33 cellular contexts compared by ENCODE assay signal in the genomic region with DNA sequence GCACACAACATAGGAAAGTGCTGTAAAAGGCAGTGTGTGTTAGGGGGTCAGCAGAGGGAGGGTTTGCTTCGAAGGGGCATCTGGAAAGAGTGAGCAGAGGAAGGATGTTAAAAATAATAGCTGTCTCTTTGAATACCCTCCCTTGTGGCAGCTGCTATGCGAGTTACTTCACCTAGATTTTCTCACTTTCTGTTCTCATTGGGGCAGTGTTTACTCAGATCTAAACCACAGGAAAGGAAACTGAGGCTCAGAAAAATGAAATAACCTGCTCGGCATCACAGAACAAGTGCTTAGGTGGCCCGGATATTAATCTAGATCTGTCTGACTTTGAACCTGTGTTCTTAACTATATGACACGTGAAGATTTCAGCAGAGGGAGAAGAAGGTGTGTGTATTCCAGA.
A peak's percentile ranks its signal among the peaks of the same experiment; 100 is the strongest.
DNase-seq lines count a peak whose midpoint lies in the region; ATAC-seq, FAIRE-seq and TF ChIP-seq lines count a peak whose summit lies in the region.
"Had no signal": no experiment of that assay in that cellular context is flagged by ENCODE, and none has a peak within 500 bp of the region (broad histone marks: within the 10 kb centered on the region; RNA-seq: fewer than 3 reads in every experiment).

No MANE protein-coding gene starts in this region.

- peaks cover 30% of the 10 kb centered on the region for H3K4me1 ChIP-seq in KMS-11 (ENCODE audit: low read depth, poor library complexity, severe bottlenecking)
- H3K4me1 ChIP-seq: breast epithelium, prostate gland, SJSA1, upper lobe of right lung had no signal

- CTCF ChIA-PET in GM10248 (lab: Yijun Ruan, JAX): interaction anchor here (1.1 to 2.3 kb wide), 3 partner anchors 12 to 27 kb away, joined by 3 to 5 read pairs (median 4); no protein-coding TSS in a partner anchor
- CTCF ChIA-PET in activated CD4-positive, alpha-beta T cell treated with anti-CD3 and anti-CD28 coated beads, Interleukin-2, amount 10 ng/mL, durations not matched to agents 7 days and 5 days (lab: Charles Lee): no interaction called here

- peak; percentile 18 for DNase-seq in GM10248 (ENCODE audit: extremely low spot score)
- DNase-seq in DMS79 treated with DMSO at 0.1 percent for 48 hours (lab: John Stamatoyannopoulos, UW): no peak
- no peak for DNase-seq in activated CD4-positive, alpha-beta T cell treated with anti-CD3 and anti-CD28 coated beads, Interleukin-2, amount 10 ng/mL, durations not matched to agents 7 days and 5 days
- no peak for DNase-seq in urothelium cell line (ENCODE audit: low spot score)
- no peak for DNase-seq in NCI-H1930 (lab: John Stamatoyannopoulos, UW)
- DNase-seq: 8988T; activated CD4-positive, alpha-beta memory T cell treated with anti-CD3 and anti-CD28 coated beads for 36 hours; activated CD4-positive, CD25-positive, alpha-beta regulatory T cell; activated CD8-positive, alpha-beta memory T cell treated with anti-CD3 and anti-CD28 coated beads, Interleukin-2, amount 50 U/mL, for 48 hours; CD8-positive, alpha-beta T cell; effector CD4-positive, alpha-beta T cell; EL; GOT3; HFFc6; KG1; naive B cell; NCI-H1417 treated with DMSO at 0.1 percent for 48 hours; NCI-H2081 treated with DMSO at 0.1 percent for 48 hours; NCI-H226; stimulated activated CD4-positive, alpha-beta T cell treated with anti-CD3 and anti-CD28 coated beads, Interleukin-4, amount 100 ng/mL, for 4 hours; upper lobe of right lung had no signal

- peak; percentile 70 for ATAC-seq in GM18867 (IDR thresholded peaks at IDR 0.05; ENCODE audit: unreplicated experiment)
- ATAC-seq in GM21717 (IDR thresholded peaks at IDR 0.05; ENCODE audit: unreplicated experiment): peak; percentile 81
- ATAC-seq: activated naive CD4-positive, alpha-beta T cell treated with anti-CD3 and anti-CD28 coated beads, Interleukin-2, amount 50 U/mL, for 72 hours; CD8-positive, alpha-beta T cell; sciatic nerve; stimulated activated memory B cell treated with anti-CD40 and anti-IgM and Interleukin-4, amounts not matched to agents 10 μg/mL and 1 μg/mL and 100 μg/mL, for 72 hours; upper lobe of right lung had no signal

- TF ChIP-seq CTCF in GM10248 (IDR thresholded peaks at IDR 0.05; ENCODE audit: control extremely low read depth, extremely low read depth, low read depth, missing control alignments): no peak
- TF ChIP-seq CTCF in KMS-11 (conservative IDR thresholded peaks at IDR 0.05; ENCODE audit: low read depth, low read length): no peak

- H3K4me3 Mint-ChIP-seq in activated CD4-positive, alpha-beta T cell treated with anti-CD3 and anti-CD28 coated beads, Interleukin-2, amount 10 ng/mL, durations not matched to agents 7 days and 5 days: no peak overlapping the region
- H3K4me3 Mint-ChIP-seq: activated CD4-positive, alpha-beta memory T cell treated with anti-CD3 and anti-CD28 coated beads for 36 hours; CD8-positive, alpha-beta T cell; HFFc6; naive B cell; stimulated activated memory B cell treated with anti-CD40 and anti-IgM and Interleukin-4, amounts not matched to agents 10 μg/mL and 1 μg/mL and 100 μg/mL, for 72 hours had no signal

- H3K9me3 Mint-ChIP-seq in activated CD4-positive, alpha-beta T cell treated with anti-CD3 and anti-CD28 coated beads, Interleukin-2, amount 10 ng/mL, durations not matched to agents 7 days and 5 days: no peaks in the 10 kb centered on the region
- H3K9me3 Mint-ChIP-seq: activated CD4-positive, alpha-beta memory T cell treated with anti-CD3 and anti-CD28 coated beads for 36 hours; activated naive CD4-positive, alpha-beta T cell treated with anti-CD3 and anti-CD28 coated beads, Interleukin-2, amount 50 U/mL, for 72 hours; activated T-helper 2 cell treated with anti-CD3 and anti-CD28 coated beads, Interferon-gamma antibody, Interleukin-2, Interleukin-4, amounts not matched to agents 10 μg/mL and 5 μg/mL and 100 μg/mL, durations not matched to agents 14 hours and 24 hours and 36 hours; HFFc6; stimulated activated memory B cell treated with anti-CD40 and anti-IgM and Interleukin-4, amounts not matched to agents 10 μg/mL and 1 μg/mL and 100 μg/mL, for 72 hours had no signal

- peak overlapping the region; percentile 14; the same call in 1 of the 2 replicates for H3K9ac ChIP-seq in KMS-11

- H2AFZ ChIP-seq in KMS-11 (ENCODE audit: low read depth): peak overlapping the region; percentile 41; the same call in 1 of the 2 replicates

- no peak overlapping the region for H3K4me3 ChIP-seq in KMS-11 (IDR thresholded peaks at IDR 0.05; ENCODE audit: insufficient read depth, low read depth, low read length)
- H3K4me3 ChIP-seq: breast epithelium, prostate gland, SJSA1, upper lobe of right lung had no signal

- no peaks in the 10 kb centered on the region for H3K4me1 Mint-ChIP-seq in activated CD4-positive, alpha-beta T cell treated with anti-CD3 and anti-CD28 coated beads, Interleukin-2, amount 10 ng/mL, durations not matched to agents 7 days and 5 days
- H3K4me1 Mint-ChIP-seq: naive B cell; stimulated activated memory B cell treated with anti-CD40 and anti-IgM and Interleukin-4, amounts not matched to agents 10 μg/mL and 1 μg/mL and 100 μg/mL, for 72 hours had no signal

- H3K27ac Mint-ChIP-seq in activated CD4-positive, alpha-beta T cell treated with anti-CD3 and anti-CD28 coated beads, Interleukin-2, amount 10 ng/mL, durations not matched to agents 7 days and 5 days: no peak overlapping the region
- H3K27ac Mint-ChIP-seq: activated CD4-positive, alpha-beta memory T cell treated with anti-CD3 and anti-CD28 coated beads for 36 hours; activated naive CD4-positive, alpha-beta T cell treated with anti-CD3 and anti-CD28 coated beads, Interleukin-2, amount 50 U/mL, for 72 hours; activated T-helper 2 cell treated with anti-CD3 and anti-CD28 coated beads, Interferon-gamma antibody, Interleukin-2, Interleukin-4, amounts not matched to agents 10 μg/mL and 5 μg/mL and 100 μg/mL, durations not matched to agents 14 hours and 24 hours and 36 hours; CD8-positive, alpha-beta T cell; HFFc6; naive B cell; stimulated activated memory B cell treated with anti-CD40 and anti-IgM and Interleukin-4, amounts not matched to agents 10 μg/mL and 1 μg/mL and 100 μg/mL, for 72 hours had no signal

- H3K4me2 ChIP-seq in KMS-11: peak overlapping the region; percentile 91

- POLR2A ChIA-PET in GM10248 (lab: Yijun Ruan, JAX): interaction anchor here (0.5 kb wide), 1 partner anchor 798 kb away, joined by 5 read pairs; no protein-coding TSS in a partner anchor
- POLR2A ChIA-PET in activated CD4-positive, alpha-beta T cell treated with anti-CD3 and anti-CD28 coated beads, Interleukin-2, amount 10 ng/mL, durations not matched to agents 7 days and 5 days (lab: Charles Lee): no interaction called here

- no peaks in the 10 kb centered on the region for H3K36me3 Mint-ChIP-seq in activated CD4-positive, alpha-beta T cell treated with anti-CD3 and anti-CD28 coated beads, Interleukin-2, amount 10 ng/mL, durations not matched to agents 7 days and 5 days (ENCODE audit: low read depth)
- H3K36me3 Mint-ChIP-seq: activated CD4-positive, alpha-beta memory T cell treated with anti-CD3 and anti-CD28 coated beads for 36 hours; activated naive CD4-positive, alpha-beta T cell treated with anti-CD3 and anti-CD28 coated beads, Interleukin-2, amount 50 U/mL, for 72 hours; CD8-positive, alpha-beta T cell; naive B cell; stimulated activated memory B cell treated with anti-CD40 and anti-IgM and Interleukin-4, amounts not matched to agents 10 μg/mL and 1 μg/mL and 100 μg/mL, for 72 hours had no signal

- H3K27me3 Mint-ChIP-seq in activated CD4-positive, alpha-beta T cell treated with anti-CD3 and anti-CD28 coated beads, Interleukin-2, amount 10 ng/mL, durations not matched to agents 7 days and 5 days: no peaks in the 10 kb centered on the region

- H4K20me1 ChIP-seq in KMS-11 (ENCODE audit: insufficient read depth): no peaks in the 10 kb centered on the region

- H3K36me3 ChIP-seq in KMS-11 (ENCODE audit: insufficient read depth): no peaks in the 10 kb centered on the region
- H3K36me3 ChIP-seq: breast epithelium, prostate gland, SJSA1, upper lobe of right lung had no signal

- no peaks in the 10 kb centered on the region for H3K79me2 ChIP-seq in KMS-11 (ENCODE audit: insufficient read depth, low read depth)

- no peak for FAIRE-seq in urothelium cell line (lab: Jason Lieb, UNC)
- FAIRE-seq: HTR-8/SVneo, keratinocyte had no signal

- H3K27ac ChIP-seq in KMS-11: peak overlapping the region; percentile 44
- H3K27ac ChIP-seq: breast epithelium, prostate gland, SJSA1, upper lobe of right lung had no signal

- no peaks in the 10 kb centered on the region for H3K27me3 ChIP-seq in KMS-11 (ENCODE audit: insufficient read depth, low read depth)
- H3K27me3 ChIP-seq: breast epithelium, SJSA1, upper lobe of right lung had no signal
